In the genomic region with DNA sequence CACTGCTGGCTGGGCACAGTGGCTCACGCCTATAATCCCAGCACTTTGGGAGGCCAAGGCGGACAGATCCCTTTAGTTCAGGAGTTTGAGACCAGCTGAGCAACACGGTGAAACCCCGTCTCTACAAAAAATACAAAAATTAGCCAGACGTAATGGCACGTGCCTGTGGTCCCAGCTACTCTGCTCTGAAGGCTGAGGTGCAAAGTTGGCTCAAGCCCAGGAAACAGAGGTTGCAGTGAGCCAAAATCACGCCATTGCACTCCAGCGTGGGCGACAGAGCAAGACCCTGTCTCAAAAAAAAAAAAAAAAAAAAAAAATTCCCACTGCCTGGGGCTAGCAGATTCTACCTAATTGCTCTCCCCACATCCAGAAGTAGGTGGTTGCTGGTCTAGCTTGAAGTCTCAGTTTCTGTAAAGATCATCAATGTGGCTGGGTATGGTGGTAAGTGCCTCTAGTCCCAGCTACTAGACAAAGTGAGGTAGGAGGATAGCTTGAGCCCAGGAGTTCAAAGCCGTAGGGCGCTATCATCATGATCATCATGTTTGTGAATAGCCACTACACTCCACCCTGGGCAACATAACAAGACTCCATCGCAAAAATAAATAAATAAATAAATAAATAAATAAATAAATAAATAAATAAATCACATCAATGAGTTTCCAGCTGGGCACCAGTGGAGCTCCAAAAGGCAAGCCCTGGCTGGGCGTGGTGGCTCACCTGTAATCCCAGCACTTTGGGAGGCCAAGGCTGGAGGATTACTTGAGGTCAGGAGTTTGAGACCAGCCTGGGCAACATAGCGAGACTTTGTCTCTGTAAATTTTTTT, we compare ENCODE assay signal across 1 cellular context.
TF ChIP-seq lines count a peak whose summit lies in the region.

No MANE protein-coding gene starts in this region.

TF ChIP-seq in endothelial cell of umbilical vein, 7 proteins besides CTCF, POLR2A, EP300 and RAD21:
- TF ChIP-seq FOS (IDR thresholded peaks at IDR 0.05; ENCODE audit: borderline replicate concordance, insufficient read depth, low read length): no peak
TF ChIP-seq in endothelial cell of umbilical vein: peak in this region for 0.
